In the genomic region with DNA sequence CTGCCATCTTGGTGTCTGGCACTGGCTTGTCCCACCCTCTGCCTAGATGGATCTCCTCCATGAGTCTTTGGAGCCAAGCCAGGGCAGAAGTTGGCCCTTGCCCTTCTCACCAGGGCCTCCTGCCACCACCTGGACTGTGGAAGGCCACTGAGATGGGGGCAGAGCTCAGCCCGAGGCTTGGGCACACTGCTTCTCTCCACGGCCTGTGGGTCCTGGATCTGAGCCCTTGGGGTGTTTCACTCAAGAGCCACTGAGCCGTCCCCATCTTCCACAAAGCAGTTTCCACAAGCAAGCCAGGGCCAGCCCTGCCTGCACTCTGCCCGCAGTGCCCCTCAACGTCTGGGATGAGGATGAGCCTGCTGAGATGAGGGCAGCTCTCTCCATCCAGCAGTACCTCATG, we compare ENCODE assay signal across 1 cellular context.
TF ChIP-seq lines count a peak whose summit lies in the region.

No MANE protein-coding gene starts in this region.

TF ChIP-seq in HepG2, 621 proteins besides CTCF, POLR2A, EP300 and RAD21:
- TF ChIP-seq AKAP8 (CRISPR knock-in tag; IDR thresholded peaks at IDR 0.05): peak; percentile 46; the same call in 1 of the 2 replicates
- 0 out of 2 replicates have a peak, but pooled peaks have one; percentile 9 for TF ChIP-seq PCBP1 (IDR thresholded peaks at IDR 0.05; ENCODE audit: borderline replicate concordance, low read depth, low read length)
- TF ChIP-seq, protein P1, sequence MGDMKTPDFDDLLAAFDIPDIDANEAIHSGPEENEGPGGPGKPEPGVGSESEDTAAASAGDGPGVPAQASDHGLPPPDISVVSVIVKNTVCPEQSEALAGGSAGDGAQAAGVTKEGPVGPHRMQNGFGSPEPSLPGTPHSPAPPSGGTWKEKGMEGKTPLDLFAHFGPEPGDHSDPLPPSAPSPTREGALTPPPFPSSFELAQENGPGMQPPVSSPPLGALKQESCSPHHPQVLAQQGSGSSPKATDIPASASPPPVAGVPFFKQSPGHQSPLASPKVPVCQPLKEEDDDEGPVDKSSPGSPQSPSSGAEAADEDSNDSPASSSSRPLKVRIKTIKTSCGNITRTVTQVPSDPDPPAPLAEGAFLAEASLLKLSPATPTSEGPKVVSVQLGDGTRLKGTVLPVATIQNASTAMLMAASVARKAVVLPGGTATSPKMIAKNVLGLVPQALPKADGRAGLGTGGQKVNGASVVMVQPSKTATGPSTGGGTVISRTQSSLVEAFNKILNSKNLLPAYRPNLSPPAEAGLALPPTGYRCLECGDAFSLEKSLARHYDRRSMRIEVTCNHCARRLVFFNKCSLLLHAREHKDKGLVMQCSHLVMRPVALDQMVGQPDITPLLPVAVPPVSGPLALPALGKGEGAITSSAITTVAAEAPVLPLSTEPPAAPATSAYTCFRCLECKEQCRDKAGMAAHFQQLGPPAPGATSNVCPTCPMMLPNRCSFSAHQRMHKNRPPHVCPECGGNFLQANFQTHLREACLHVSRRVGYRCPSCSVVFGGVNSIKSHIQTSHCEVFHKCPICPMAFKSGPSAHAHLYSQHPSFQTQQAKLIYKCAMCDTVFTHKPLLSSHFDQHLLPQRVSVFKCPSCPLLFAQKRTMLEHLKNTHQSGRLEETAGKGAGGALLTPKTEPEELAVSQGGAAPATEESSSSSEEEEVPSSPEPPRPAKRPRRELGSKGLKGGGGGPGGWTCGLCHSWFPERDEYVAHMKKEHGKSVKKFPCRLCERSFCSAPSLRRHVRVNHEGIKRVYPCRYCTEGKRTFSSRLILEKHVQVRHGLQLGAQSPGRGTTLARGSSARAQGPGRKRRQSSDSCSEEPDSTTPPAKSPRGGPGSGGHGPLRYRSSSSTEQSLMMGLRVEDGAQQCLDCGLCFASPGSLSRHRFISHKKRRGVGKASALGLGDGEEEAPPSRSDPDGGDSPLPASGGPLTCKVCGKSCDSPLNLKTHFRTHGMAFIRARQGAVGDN (CRISPR knock-in tag; IDR thresholded peaks at IDR 0.05): peak; percentile 35; the same call in 1 of the 2 replicates
- no peak for TF ChIP-seq ZMAT3 (CRISPR knock-in tag; conservative IDR thresholded peaks at IDR 0.05)
- TF ChIP-seq, protein P2, sequence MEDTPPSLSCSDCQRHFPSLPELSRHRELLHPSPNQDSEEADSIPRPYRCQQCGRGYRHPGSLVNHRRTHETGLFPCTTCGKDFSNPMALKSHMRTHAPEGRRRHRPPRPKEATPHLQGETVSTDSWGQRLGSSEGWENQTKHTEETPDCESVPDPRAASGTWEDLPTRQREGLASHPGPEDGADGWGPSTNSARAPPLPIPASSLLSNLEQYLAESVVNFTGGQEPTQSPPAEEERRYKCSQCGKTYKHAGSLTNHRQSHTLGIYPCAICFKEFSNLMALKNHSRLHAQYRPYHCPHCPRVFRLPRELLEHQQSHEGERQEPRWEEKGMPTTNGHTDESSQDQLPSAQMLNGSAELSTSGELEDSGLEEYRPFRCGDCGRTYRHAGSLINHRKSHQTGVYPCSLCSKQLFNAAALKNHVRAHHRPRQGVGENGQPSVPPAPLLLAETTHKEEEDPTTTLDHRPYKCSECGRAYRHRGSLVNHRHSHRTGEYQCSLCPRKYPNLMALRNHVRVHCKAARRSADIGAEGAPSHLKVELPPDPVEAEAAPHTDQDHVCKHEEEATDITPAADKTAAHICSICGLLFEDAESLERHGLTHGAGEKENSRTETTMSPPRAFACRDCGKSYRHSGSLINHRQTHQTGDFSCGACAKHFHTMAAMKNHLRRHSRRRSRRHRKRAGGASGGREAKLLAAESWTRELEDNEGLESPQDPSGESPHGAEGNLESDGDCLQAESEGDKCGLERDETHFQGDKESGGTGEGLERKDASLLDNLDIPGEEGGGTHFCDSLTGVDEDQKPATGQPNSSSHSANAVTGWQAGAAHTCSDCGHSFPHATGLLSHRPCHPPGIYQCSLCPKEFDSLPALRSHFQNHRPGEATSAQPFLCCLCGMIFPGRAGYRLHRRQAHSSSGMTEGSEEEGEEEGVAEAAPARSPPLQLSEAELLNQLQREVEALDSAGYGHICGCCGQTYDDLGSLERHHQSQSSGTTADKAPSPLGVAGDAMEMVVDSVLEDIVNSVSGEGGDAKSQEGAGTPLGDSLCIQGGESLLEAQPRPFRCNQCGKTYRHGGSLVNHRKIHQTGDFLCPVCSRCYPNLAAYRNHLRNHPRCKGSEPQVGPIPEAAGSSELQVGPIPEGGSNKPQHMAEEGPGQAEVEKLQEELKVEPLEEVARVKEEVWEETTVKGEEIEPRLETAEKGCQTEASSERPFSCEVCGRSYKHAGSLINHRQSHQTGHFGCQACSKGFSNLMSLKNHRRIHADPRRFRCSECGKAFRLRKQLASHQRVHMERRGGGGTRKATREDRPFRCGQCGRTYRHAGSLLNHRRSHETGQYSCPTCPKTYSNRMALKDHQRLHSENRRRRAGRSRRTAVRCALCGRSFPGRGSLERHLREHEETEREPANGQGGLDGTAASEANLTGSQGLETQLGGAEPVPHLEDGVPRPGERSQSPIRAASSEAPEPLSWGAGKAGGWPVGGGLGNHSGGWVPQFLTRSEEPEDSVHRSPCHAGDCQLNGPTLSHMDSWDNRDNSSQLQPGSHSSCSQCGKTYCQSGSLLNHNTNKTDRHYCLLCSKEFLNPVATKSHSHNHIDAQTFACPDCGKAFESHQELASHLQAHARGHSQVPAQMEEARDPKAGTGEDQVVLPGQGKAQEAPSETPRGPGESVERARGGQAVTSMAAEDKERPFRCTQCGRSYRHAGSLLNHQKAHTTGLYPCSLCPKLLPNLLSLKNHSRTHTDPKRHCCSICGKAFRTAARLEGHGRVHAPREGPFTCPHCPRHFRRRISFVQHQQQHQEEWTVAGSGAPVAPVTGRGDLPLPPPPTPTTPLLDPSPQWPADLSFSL (CRISPR knock-in tag; IDR thresholded peaks at IDR 0.05): no peak
- TF ChIP-seq ZSCAN29 (CRISPR knock-in tag; conservative IDR thresholded peaks at IDR 0.05): no peak
